9 cellular contexts compared by ENCODE assay signal in genomic region chr11:118290923-118291322, GRCh38. TPM values are rescaled to one million over a fixed set of nuclear protein-coding genes. Genes with fewer than 3 reads are reported as not detected.
DNase-seq lines count a peak whose midpoint lies in the region; ATAC-seq and TF ChIP-seq lines count a peak whose summit lies in the region.
"Had no signal": no experiment of that assay in that cellular context is flagged by ENCODE, and none has a peak within 500 bp of the region (broad histone marks: within the 10 kb centered on the region; RNA-seq: fewer than 3 reads in every experiment).

No MANE protein-coding gene starts in this region.

- no peak for TF ChIP-seq POLR2A in gastroesophageal sphincter (IDR thresholded peaks at IDR 0.05)

- no peak overlapping the region for H2AFZ ChIP-seq in DND-41 (ENCODE audit: low read depth, low read length)

- ATAC-seq in DND-41 (ENCODE audit: insufficient read depth, low read depth) (no peak), GM18858 (IDR thresholded peaks at IDR 0.05; ENCODE audit: unreplicated experiment) (no peak), GM18909 (IDR thresholded peaks at IDR 0.05; ENCODE audit: poor library complexity, unreplicated experiment) (no peak), gastroesophageal sphincter (no peak)

- H3K9me3 ChIP-seq in DND-41 (ENCODE audit: insufficient read depth, low read length, severe bottlenecking) = no peaks in the 10 kb centered on the region
- no peaks in the 10 kb centered on the region for H3K9me3 ChIP-seq in gastroesophageal sphincter

- WGBS in gastroesophageal sphincter (ENCODE audit: low coverage in 1 of 2), 2 donors = 16 to 27% methylated on average over 5 to 9 of the region's 9 CpGs

- no peak overlapping the region for H3K4me3 ChIP-seq in DND-41 (ENCODE audit: low read depth in 1 of 2, low read length in 2 of 2)
- H3K4me3 ChIP-seq in fibroblast of pulmonary artery (replicated peaks; ENCODE audit: low read depth, low read length) = no peak overlapping the region
- no peak overlapping the region for H3K4me3 ChIP-seq in retinal pigment epithelial cell (ENCODE audit: low read length)
- H3K4me3 ChIP-seq in gastroesophageal sphincter = no peak overlapping the region

- TF ChIP-seq EP300 in gastroesophageal sphincter (IDR thresholded peaks at IDR 0.05) = no peak

- no peaks in the 10 kb centered on the region for H3K79me2 ChIP-seq in DND-41 (ENCODE audit: insufficient read depth, low read length)

- H3K27ac ChIP-seq in DND-41 (ENCODE audit: low read length) = no peak overlapping the region
- H3K27ac ChIP-seq in VCaP = no peak overlapping the region
- no peak overlapping the region for H3K27ac ChIP-seq in gastroesophageal sphincter

- H3K4me2 ChIP-seq in DND-41 (ENCODE audit: insufficient read depth, low read length) = no peak overlapping the region

- DNase-seq in DND-41 (no peak), HuH-7 (ENCODE audit: low spot score) (peak; percentile 47), fibroblast of pulmonary artery (ENCODE audit: low read depth) (peak; percentile 45), retinal pigment epithelial cell (ENCODE audit: low read depth) (no peak)
- DNase-seq: IMR-90 had no signal

- H3K27me3 ChIP-seq in DND-41 (ENCODE audit: insufficient read depth, low read length, poor library complexity) (no peaks in the 10 kb centered on the region), gastroesophageal sphincter (peaks cover 28% of the 10 kb centered on the region)

- TF ChIP-seq CTCF in DND-41 (IDR thresholded peaks at IDR 0.05; ENCODE audit: borderline replicate concordance, extremely low read depth, low read length, poor library complexity, severe bottlenecking) (peak; percentile 55), VCaP (conservative IDR thresholded peaks at IDR 0.05) (peak; percentile 74), fibroblast of pulmonary artery (IDR thresholded peaks at IDR 0.05; ENCODE audit: low read length, missing control alignments) (peak; percentile 42), retinal pigment epithelial cell (conservative IDR thresholded peaks at IDR 0.05; ENCODE audit: low read depth, low read length) (peak; percentile 10), gastroesophageal sphincter (IDR thresholded peaks at IDR 0.05) (no peak)

- H3K36me3 ChIP-seq in DND-41 (ENCODE audit: insufficient read depth, low read length) = no peaks in the 10 kb centered on the region
- H3K36me3 ChIP-seq in gastroesophageal sphincter = no peaks in the 10 kb centered on the region

- no peaks in the 10 kb centered on the region for H4K20me1 ChIP-seq in DND-41 (ENCODE audit: insufficient read depth, low read length)

- no peak overlapping the region for H3K9ac ChIP-seq in DND-41 (ENCODE audit: low read depth, low read length)

- H3K4me1 ChIP-seq in DND-41 (ENCODE audit: insufficient read depth, low read length) (peaks cover 3% of the 10 kb centered on the region; the same call in 1 of the 2 replicates), gastroesophageal sphincter (no peaks in the 10 kb centered on the region)

RNA-seq across cellular contexts. Expression of gene CD3E, which starts 13.6 kb away (rescaled TPM):
- 1 to 10 TPM in 1 of 4 donors, under 1 TPM in 2, not detected in 1; 0.77 to 2.8 (median 0.78) TPM for total RNA-seq in gastroesophageal sphincter
- total RNA-seq: IMR-90 had no signal

RNA-seq across cellular contexts. Expression of gene MPZL2, which starts 26.8 kb away (rescaled TPM):
- 10 to 100 TPM in 3 of 4 donors, 1 to 10 TPM in 1; 8.7 to 57.0 (median 12.1) TPM for total RNA-seq in gastroesophageal sphincter
- total RNA-seq: IMR-90 had no signal

RNA-seq across cellular contexts. Expression of gene MPZL3, which starts 38.8 kb away (rescaled TPM):
- total RNA-seq in gastroesophageal sphincter = 1 to 10 TPM in 1 of 4 donors, under 1 TPM in 3; 0.54 to 3.8 (median 0.65) TPM

RNA-seq across cellular contexts. Expression of gene CD3D, which starts 51.6 kb away (rescaled TPM):
- total RNA-seq in gastroesophageal sphincter = 1 to 10 TPM in 3 of 4 donors, not detected in 1; 1.5 to 1.8 (median 1.7) TPM
- total RNA-seq: IMR-90 had no signal

RNA-seq across cellular contexts. Expression of gene CD3G, which starts 53.2 kb away (rescaled TPM):
- 1 to 10 TPM in 1 of 4 donors, under 1 TPM in 2, not detected in 1; 0.10 to 1.3 (median 0.46) TPM for total RNA-seq in gastroesophageal sphincter
- total RNA-seq: IMR-90 had no signal

Comparison
In these comparisons a context has a peak if more than half of its experiments do, and no peak if none do; other contexts are left out.
1. DNase-seq: peak in HuH-7 (single experiment) and fibroblast of pulmonary artery (single experiment); none in DND-41 (single experiment) and retinal pigment epithelial cell (single experiment).
2. CTCF ChIP-seq: peak in DND-41 (single experiment), VCaP (single experiment), fibroblast of pulmonary artery (single experiment) and retinal pigment epithelial cell (single experiment); none in gastroesophageal sphincter (0 of 4).